Comparison of ENCODE assay signal across 14 cellular contexts in genomic region chr14:101073598-101073965, GRCh38.
DNase-seq lines count a peak whose midpoint lies in the region; ATAC-seq, FAIRE-seq and TF ChIP-seq lines count a peak whose summit lies in the region.
"Had no signal": no experiment of that assay in that cellular context is flagged by ENCODE, and none has a peak within 500 bp of the region (broad histone marks: within the 10 kb centered on the region; RNA-seq: fewer than 3 reads in every experiment).

No MANE protein-coding gene starts in this region.

- no peak for TF ChIP-seq EP300 in A549 (IDR thresholded peaks at IDR 0.05)

- ATAC-seq in A549: peak; percentile 6 to 23; a peak in 5 of 6 replicates
- ATAC-seq in activated B cell treated with CpG ODN at 0.5 μM for 24 hours (ENCODE audit: low read depth): no peak
- no peak for ATAC-seq in T-cell (replicated peaks in 1 of 4)
- ATAC-seq in GM18858 (IDR thresholded peaks at IDR 0.05; ENCODE audit: unreplicated experiment): no peak
- ATAC-seq in HG03565 (IDR thresholded peaks at IDR 0.05; ENCODE audit: unreplicated experiment): no peak
- no peak for ATAC-seq in HG03442 (IDR thresholded peaks at IDR 0.05; ENCODE audit: unreplicated experiment)
- ATAC-seq: naive thymus-derived CD8-positive, alpha-beta T cell had no signal

- H3K27me3 Mint-ChIP-seq in activated B cell treated with CpG ODN at 0.5 μM for 24 hours (peaks cover 44% of the 10 kb centered on the region), T-cell (peaks cover 19 to 40% of the 10 kb centered on the region in 2 donors)

- H3K36me3 ChIP-seq in mesendoderm (ENCODE audit: control insufficient read depth, insufficient read depth, low read length): no peaks in the 10 kb centered on the region
- H3K36me3 ChIP-seq: stomach had no signal

- peaks cover 37% of the 10 kb centered on the region for H3K4me1 ChIP-seq in A549
- peaks cover 8% of the 10 kb centered on the region for H3K4me1 ChIP-seq in mesendoderm (ENCODE audit: control insufficient read depth, low read depth, low read length)

- H2BK5ac ChIP-seq in mesendoderm (ENCODE audit: low read length): no peak overlapping the region

- H3K4ac ChIP-seq in mesendoderm (ENCODE audit: low read depth, low read length): no peak overlapping the region

- no peak for FAIRE-seq in A549 (lab: Jason Lieb, UNC)
- no peak for FAIRE-seq in H54 (lab: Jason Lieb, UNC)
- FAIRE-seq: HepG2, TTC549 had no signal

- H3K27ac ChIP-seq in A549 (peak overlapping the region; percentile 92), mesendoderm (ENCODE audit: low read depth, low read length) (peak overlapping the region; percentile 3)
- H3K27ac ChIP-seq: stomach had no signal

- H4K8ac ChIP-seq in mesendoderm (ENCODE audit: low read depth, low read length): no peak overlapping the region

- H3K18ac ChIP-seq in mesendoderm (ENCODE audit: low read length): peak overlapping the region; percentile 35

- H3K4me3 Mint-ChIP-seq in activated B cell treated with CpG ODN at 0.5 μM for 24 hours: no peak overlapping the region
- no peak overlapping the region for H3K4me3 Mint-ChIP-seq in T-cell
- H3K4me3 Mint-ChIP-seq: activated T-helper 1 cell treated with anti-CD3 and anti-CD28 coated beads, Interleukin-12 subunit alpha, Interleukin-12 subunit beta, Interleukin-2, Interleukin-4 antibody, amounts not matched to agents 30 ng/mL and 10 ng/mL and 1 ng/mL, durations not matched to agents 14 hours and 24 hours and 36 hours; naive thymus-derived CD8-positive, alpha-beta T cell had no signal

- intact Hi-C loops in activated B cell treated with CpG ODN at 0.5 μM for 24 hours (cut with micrococcal nuclease): no loop called here

- no peak overlapping the region for H3K27ac Mint-ChIP-seq in activated B cell treated with CpG ODN at 0.5 μM for 24 hours
- H3K27ac Mint-ChIP-seq in T-cell: no peak overlapping the region
- H3K27ac Mint-ChIP-seq: activated T-helper 1 cell treated with anti-CD3 and anti-CD28 coated beads, Interleukin-12 subunit alpha, Interleukin-12 subunit beta, Interleukin-2, Interleukin-4 antibody, amounts not matched to agents 30 ng/mL and 10 ng/mL and 1 ng/mL, durations not matched to agents 14 hours and 24 hours and 36 hours; naive thymus-derived CD8-positive, alpha-beta T cell had no signal

- H3K36me3 Mint-ChIP-seq in activated B cell treated with CpG ODN at 0.5 μM for 24 hours (ENCODE audit: low read depth): no peaks in the 10 kb centered on the region
- H3K36me3 Mint-ChIP-seq in T-cell: no peaks in the 10 kb centered on the region

- H2BK15ac ChIP-seq in mesendoderm (replicated peaks; ENCODE audit: low read depth): no peak overlapping the region

- H3K9ac ChIP-seq in mesendoderm (ENCODE audit: low read length): no peak overlapping the region

- peak overlapping the region; percentile 84 for H2BK120ac ChIP-seq in mesendoderm (ENCODE audit: low read depth, low read length)

- 4% methylated on average over 5 of the region's 7 CpGs for WGBS in A549 (ENCODE audit: missing lambda C conversion rate)
- WGBS in mesendoderm (ENCODE audit: extremely low coverage, insufficient coverage, low lambda C conversion rate): no CpG with 5 or more reads among the region's 7 CpGs

- H3K27me3 ChIP-seq in mesendoderm (ENCODE audit: insufficient read depth, low read length, poor library complexity): no peaks in the 10 kb centered on the region

- TF ChIP-seq POLR2A in A549 (IDR thresholded peaks at IDR 0.05; ENCODE audit: low read length) (no peak), H54 (IDR thresholded peaks at IDR 0.05; ENCODE audit: low read depth, low read length) (no peak)

- H3K4me3 ChIP-seq in A549 (no peak overlapping the region), mesendoderm (ENCODE audit: low read length) (no peak overlapping the region)
- H3K4me3 ChIP-seq: stomach had no signal

- no peaks in the 10 kb centered on the region for H3K9me3 Mint-ChIP-seq in activated B cell treated with CpG ODN at 0.5 μM for 24 hours
- H3K9me3 Mint-ChIP-seq in T-cell: no peaks in the 10 kb centered on the region
- H3K9me3 Mint-ChIP-seq: activated T-helper 1 cell treated with anti-CD3 and anti-CD28 coated beads, Interleukin-12 subunit alpha, Interleukin-12 subunit beta, Interleukin-2, Interleukin-4 antibody, amounts not matched to agents 30 ng/mL and 10 ng/mL and 1 ng/mL, durations not matched to agents 14 hours and 24 hours and 36 hours; naive thymus-derived CD8-positive, alpha-beta T cell had no signal

- no peaks in the 10 kb centered on the region for H3K9me3 ChIP-seq in A549
- H3K9me3 ChIP-seq: stomach had no signal

- DNase-seq in A549 (ENCODE audit: low read depth in 1 of 2, low spot score in 1 of 2) (no peak), H54 (ENCODE audit: insufficient read length, low spot score) (peak; percentile 29), activated B cell treated with CpG ODN at 0.5 μM for 24 hours (peak; percentile 4), mesendoderm (no peak), T-cell (no peak)
- DNase-seq: NCI-H187 treated with DMSO at 0.1 percent for 48 hours had no signal

- TF ChIP-seq CTCF in A549 (IDR thresholded peaks at IDR 0.05) (no peak), activated B cell treated with CpG ODN at 0.5 μM for 24 hours (IDR thresholded peaks at IDR 0.05) (no peak)

- no peaks in the 10 kb centered on the region for H3K79me1 ChIP-seq in mesendoderm (ENCODE audit: low read length)

- H3K56ac ChIP-seq in mesendoderm (ENCODE audit: low read length): peak overlapping the region; percentile 85

- no peak overlapping the region for H3K23ac ChIP-seq in mesendoderm (ENCODE audit: low read length)

- no peak overlapping the region for H2AK5ac ChIP-seq in mesendoderm (ENCODE audit: low read length)

- no peak overlapping the region for H4K5ac ChIP-seq in mesendoderm (ENCODE audit: low read length)

- H3K79me2 ChIP-seq in mesendoderm (ENCODE audit: control insufficient read depth, insufficient read depth, low read length): no peaks in the 10 kb centered on the region

- H3K4me1 Mint-ChIP-seq in activated B cell treated with CpG ODN at 0.5 μM for 24 hours: peaks cover 10% of the 10 kb centered on the region
- peaks cover 0 to 6% (median 3%) of the 10 kb centered on the region in 3 donors for H3K4me1 Mint-ChIP-seq in T-cell

- 0 out of 5 replicates have a peak, but pooled peaks of 1 of the 2 experiments have one; percentile 10 for TF ChIP-seq RAD21 in A549 (conservative IDR thresholded peaks at IDR 0.05 in 1 of 2, IDR thresholded peaks at IDR 0.05 in 1 of 2)

- CTCF ChIA-PET in A549 (lab: Yijun Ruan, JAX): interaction anchor here (1.3 to 2.9 kb wide), 2 partner anchors 11 to 162 kb away, joined by 4 to 12 read pairs; no protein-coding TSS in a partner anchor
- CTCF ChIA-PET in activated B cell treated with CpG ODN at 0.5 μM for 24 hours (lab: Charles Lee): no interaction called here
- CTCF ChIA-PET in T-cell (lab: Charles Lee): no interaction called here

- POLR2A ChIA-PET in A549 (lab: Yijun Ruan, JAX) (interaction anchor here (0.6 to 1.5 kb wide), 3 partner anchors 155 to 407 kb away, joined by 3 to 6 read pairs (median 4); no protein-coding TSS in a partner anchor), activated B cell treated with CpG ODN at 0.5 μM for 24 hours (lab: Charles Lee) (no interaction called here), T-cell (lab: Charles Lee) (no interaction called here)

- H3K4me2 ChIP-seq in A549 (peak overlapping the region; percentile 62), mesendoderm (ENCODE audit: low read length) (no peak overlapping the region)

TF ChIP-seq in A549, 52 proteins besides CTCF, POLR2A, EP300 and RAD21:
- TF ChIP-seq JUN (IDR thresholded peaks at IDR 0.05): peak; percentile 1; a peak in 1 of 5 replicates
- TF ChIP-seq, protein P1, sequence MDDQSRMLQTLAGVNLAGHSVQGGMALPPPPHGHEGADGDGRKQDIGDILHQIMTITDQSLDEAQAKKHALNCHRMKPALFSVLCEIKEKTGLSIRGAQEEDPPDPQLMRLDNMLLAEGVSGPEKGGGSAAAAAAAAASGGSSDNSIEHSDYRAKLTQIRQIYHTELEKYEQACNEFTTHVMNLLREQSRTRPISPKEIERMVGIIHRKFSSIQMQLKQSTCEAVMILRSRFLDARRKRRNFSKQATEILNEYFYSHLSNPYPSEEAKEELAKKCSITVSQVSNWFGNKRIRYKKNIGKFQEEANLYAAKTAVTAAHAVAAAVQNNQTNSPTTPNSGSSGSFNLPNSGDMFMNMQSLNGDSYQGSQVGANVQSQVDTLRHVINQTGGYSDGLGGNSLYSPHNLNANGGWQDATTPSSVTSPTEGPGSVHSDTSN (IDR thresholded peaks at IDR 0.05): no peak
- TF ChIP-seq ESRRA (IDR thresholded peaks at IDR 0.05; ENCODE audit: borderline replicate concordance, low read length): no peak
- no peak for TF ChIP-seq CHD4 (IDR thresholded peaks at IDR 0.05; ENCODE audit: borderline replicate concordance)
- no peak for TF ChIP-seq CBX2 (IDR thresholded peaks at IDR 0.05; ENCODE audit: borderline replicate concordance, low read depth)
- TF ChIP-seq POLR2AphosphoS2 (conservative IDR thresholded peaks at IDR 0.05; ENCODE audit: low read length): no peak
- TF ChIP-seq E2F6 (IDR thresholded peaks at IDR 0.05; ENCODE audit: borderline replicate concordance, low read depth): no peak
- no peak for TF ChIP-seq SREBF2 (IDR thresholded peaks at IDR 0.05)
- TF ChIP-seq, protein P2, sequence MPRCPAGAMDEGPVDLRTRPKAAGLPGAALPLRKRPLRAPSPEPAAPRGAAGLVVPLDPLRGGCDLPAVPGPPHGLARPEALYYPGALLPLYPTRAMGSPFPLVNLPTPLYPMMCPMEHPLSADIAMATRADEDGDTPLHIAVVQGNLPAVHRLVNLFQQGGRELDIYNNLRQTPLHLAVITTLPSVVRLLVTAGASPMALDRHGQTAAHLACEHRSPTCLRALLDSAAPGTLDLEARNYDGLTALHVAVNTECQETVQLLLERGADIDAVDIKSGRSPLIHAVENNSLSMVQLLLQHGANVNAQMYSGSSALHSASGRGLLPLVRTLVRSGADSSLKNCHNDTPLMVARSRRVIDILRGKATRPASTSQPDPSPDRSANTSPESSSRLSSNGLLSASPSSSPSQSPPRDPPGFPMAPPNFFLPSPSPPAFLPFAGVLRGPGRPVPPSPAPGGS (IDR thresholded peaks at IDR 0.05): no peak

Comparison
In these comparisons a context has a peak if more than half of its experiments do, and no peak if none do; other contexts are left out.
1. ATAC-seq: peak in A549 (2 of 2); none in activated B cell treated with CpG ODN at 0.5 μM for 24 hours (single experiment), T-cell (0 of 4), GM18858 (single experiment), HG03565 (single experiment) and HG03442 (single experiment).
2. DNase-seq: peak in H54 (single experiment) and activated B cell treated with CpG ODN at 0.5 μM for 24 hours (single experiment); none in A549 (0 of 2), mesendoderm (single experiment) and T-cell (0 of 34).